23 cellular contexts compared by ENCODE assay signal in the genomic region with DNA sequence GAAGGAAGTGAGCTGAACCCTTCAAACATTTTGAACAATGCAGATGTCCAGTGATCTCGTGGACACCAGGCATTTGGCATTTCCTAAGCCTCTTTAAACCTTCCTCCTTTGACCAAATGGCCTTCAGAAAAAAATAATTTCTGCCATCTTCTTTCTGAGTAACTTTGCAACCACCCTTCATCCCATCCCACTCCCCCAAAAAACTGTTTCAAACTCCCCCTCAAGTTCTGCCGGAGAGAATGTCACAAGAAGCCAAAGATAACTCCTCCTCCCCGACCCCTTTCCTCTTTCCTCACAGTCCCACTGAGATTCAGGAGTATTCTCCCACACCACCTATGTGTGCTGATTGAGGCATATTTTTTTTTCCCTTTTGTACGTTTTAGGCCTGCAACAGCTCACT. TPM values are rescaled to one million over a fixed set of nuclear protein-coding genes. Genes with fewer than 3 reads are reported as not detected.
DNase-seq lines count a peak whose midpoint lies in the region; ATAC-seq and TF ChIP-seq lines count a peak whose summit lies in the region.
"Had no signal": no experiment of that assay in that cellular context is flagged by ENCODE, and none has a peak within 500 bp of the region (broad histone marks: within the 10 kb centered on the region; RNA-seq: fewer than 3 reads in every experiment).

No MANE protein-coding gene starts in this region.

- peaks cover 24% of the 10 kb centered on the region for H3K9me3 Mint-ChIP-seq in GM23338
- H3K9me3 Mint-ChIP-seq in activated T-helper 17 cell treated with anti-CD3 and anti-CD28 coated beads, Interleukin-2, amount 50 U/mL, for 72 hours, result no peaks in the 10 kb centered on the region
- H3K9me3 Mint-ChIP-seq in nephron, result peaks cover 14% of the 10 kb centered on the region
- peaks cover 9% of the 10 kb centered on the region for H3K9me3 Mint-ChIP-seq in T-helper 2 cell treated with Interferon-gamma antibody and Interleukin-4, amounts not matched to agents 5 μg/mL and 100 μg/mL, for 36 hours

- 0 out of 2 replicates have a peak, but pooled peaks cover 4% of the 10 kb centered on the region for H3K79me2 ChIP-seq in GM23338 (replicated peaks; ENCODE audit: insufficient read depth)
- H3K79me2 ChIP-seq: hepatocyte had no signal

- H3K27ac Mint-ChIP-seq in GM23338 (no peak overlapping the region), nephron (no peak overlapping the region)
- no peak overlapping the region for H3K27ac Mint-ChIP-seq in activated T-helper 17 cell treated with anti-CD3 and anti-CD28 coated beads, Interleukin-2, amount 50 U/mL, for 72 hours
- no peak overlapping the region for H3K27ac Mint-ChIP-seq in T-helper 2 cell treated with Interferon-gamma antibody and Interleukin-4, amounts not matched to agents 5 μg/mL and 100 μg/mL, for 36 hours
- H3K27ac Mint-ChIP-seq: CD8-positive, alpha-beta memory T cell; effector memory CD8-positive, alpha-beta T cell; stimulated activated naive CD8-positive, alpha-beta T cell treated with anti-CD3 and anti-CD28 coated beads, Interleukin-15, amount 100 ng/mL, for 72 hours had no signal

- H3K4me3 Mint-ChIP-seq in GM23338 (peak overlapping the region; percentile 88), nephron (peak overlapping the region; percentile 1 to 67 (median 63))
- H3K4me3 Mint-ChIP-seq in activated T-helper 17 cell treated with anti-CD3 and anti-CD28 coated beads, Interleukin-2, amount 50 U/mL, for 72 hours, result peak overlapping the region; percentile 88
- no peak overlapping the region for H3K4me3 Mint-ChIP-seq in T-helper 2 cell treated with Interferon-gamma antibody and Interleukin-4, amounts not matched to agents 5 μg/mL and 100 μg/mL, for 36 hours
- H3K4me3 Mint-ChIP-seq: stimulated activated naive CD8-positive, alpha-beta T cell treated with anti-CD3 and anti-CD28 coated beads, Interleukin-15, amount 100 ng/mL, for 72 hours had no signal

- peak overlapping the region; percentile 52 for H2AFZ ChIP-seq in GM23338
- H2AFZ ChIP-seq: hepatocyte had no signal

- H3K4me1 Mint-ChIP-seq in GM23338 (peaks cover 27% of the 10 kb centered on the region), nephron (peaks cover 4% of the 10 kb centered on the region)
- peaks cover 4% of the 10 kb centered on the region for H3K4me1 Mint-ChIP-seq in activated T-helper 17 cell treated with anti-CD3 and anti-CD28 coated beads, Interleukin-2, amount 50 U/mL, for 72 hours
- H3K4me1 Mint-ChIP-seq in T-helper 2 cell treated with Interferon-gamma antibody and Interleukin-4, amounts not matched to agents 5 μg/mL and 100 μg/mL, for 36 hours (ENCODE audit: low read depth), result peaks cover 3% of the 10 kb centered on the region

- H3K27me3 Mint-ChIP-seq in GM23338 (ENCODE audit: insufficient read depth, low read depth, poor library complexity), result peaks cover 30% of the 10 kb centered on the region
- peaks cover 48% of the 10 kb centered on the region for H3K27me3 Mint-ChIP-seq in activated T-helper 17 cell treated with anti-CD3 and anti-CD28 coated beads, Interleukin-2, amount 50 U/mL, for 72 hours
- H3K27me3 Mint-ChIP-seq in nephron (ENCODE audit: low read depth), result peaks cover 84% of the 10 kb centered on the region
- H3K27me3 Mint-ChIP-seq in T-helper 2 cell treated with Interferon-gamma antibody and Interleukin-4, amounts not matched to agents 5 μg/mL and 100 μg/mL, for 36 hours (ENCODE audit: low read depth), result peaks cover 49% of the 10 kb centered on the region

- peak overlapping the region; percentile 99 for H3K4me2 ChIP-seq in GM23338
- H3K4me2 ChIP-seq: hepatocyte had no signal

- H3K27me3 ChIP-seq in GM23338 (ENCODE audit: insufficient read depth) (peaks cover 7% of the 10 kb centered on the region; the same call in 1 of the 2 replicates), right atrium auricular region (peaks cover 0 to 3% of the 10 kb centered on the region in 2 donors)
- H3K27me3 ChIP-seq: Peyer's patch had no signal

- H3K9me3 ChIP-seq in right atrium auricular region, result peaks cover 0 to 14% of the 10 kb centered on the region in 2 donors
- H3K9me3 ChIP-seq: Peyer's patch, SJSA1, transverse colon had no signal

- H3K27ac ChIP-seq in GM23338 (ENCODE audit: low read depth) (no peak overlapping the region), right atrium auricular region (no peak overlapping the region)
- H3K27ac ChIP-seq: esophagus squamous epithelium, hepatocyte, Peyer's patch, SJSA1, transverse colon had no signal

- peak; percentile 46 for DNase-seq in NCI-H510A treated with DMSO at 0.1 percent for 48 hours (lab: John Stamatoyannopoulos, UW)
- DNase-seq in NCI-H510A (lab: John Stamatoyannopoulos, UW), result no peak
- DNase-seq in GM23338 (ENCODE audit: low spot score), result peak; percentile 6
- no peak for DNase-seq in T-helper 2 cell treated with Interferon-gamma antibody and Interleukin-4, amounts not matched to agents 5 μg/mL and 100 μg/mL, for 36 hours (ENCODE audit: low spot score)
- DNase-seq in right atrium auricular region (ENCODE audit: low spot score), result no peak
- no peak for DNase-seq in SHP77 (lab: John Stamatoyannopoulos, UW)
- DNase-seq: activated CD4-positive, CD25-positive, alpha-beta regulatory T cell treated with anti-CD3 and anti-CD28 coated beads, Interleukin-2, amount 50 U/mL, for 72 hours; CD8-positive, alpha-beta memory T cell; DMS153; effector memory CD8-positive, alpha-beta T cell; esophagus squamous epithelium; left ventricle myocardium superior; naive thymus-derived CD8-positive, alpha-beta T cell; NCI-H1930; NK-92 treated with Interleukin-12 subunit alpha and Interleukin-12 subunit beta, amount 100 ng/mL, for 24 hours; Peyer's patch; stimulated activated naive CD8-positive, alpha-beta T cell treated with anti-CD3 and anti-CD28 coated beads, Interleukin-15, amount 100 ng/mL, for 72 hours; T-cell; transverse colon had no signal

- H3K36me3 ChIP-seq in GM23338 (ENCODE audit: insufficient read depth) (peaks cover 4% of the 10 kb centered on the region; the same call in 1 of the 2 replicates), right atrium auricular region (no peaks in the 10 kb centered on the region)
- H3K36me3 ChIP-seq: esophagus squamous epithelium, Peyer's patch, SJSA1, transverse colon had no signal

- H3K36me3 Mint-ChIP-seq in GM23338 (ENCODE audit: low read depth) (peaks cover 12% of the 10 kb centered on the region), nephron (ENCODE audit: low read depth) (peaks cover 12% of the 10 kb centered on the region)
- H3K36me3 Mint-ChIP-seq in activated T-helper 17 cell treated with anti-CD3 and anti-CD28 coated beads, Interleukin-2, amount 50 U/mL, for 72 hours (ENCODE audit: low read depth), result no peaks in the 10 kb centered on the region
- no peaks in the 10 kb centered on the region for H3K36me3 Mint-ChIP-seq in T-helper 2 cell treated with Interferon-gamma antibody and Interleukin-4, amounts not matched to agents 5 μg/mL and 100 μg/mL, for 36 hours (ENCODE audit: low read depth)
- H3K36me3 Mint-ChIP-seq: T-cell had no signal

- TF ChIP-seq CTCF in GM23338 (conservative IDR thresholded peaks at IDR 0.05; ENCODE audit: low read depth in 2 of 2), result no peak
- TF ChIP-seq CTCF in nephron (IDR thresholded peaks at IDR 0.05; ENCODE audit: unreplicated experiment in 3 of 3), result no peak
- TF ChIP-seq CTCF in right atrium auricular region (IDR thresholded peaks at IDR 0.05), result no peak

- H3K9me2 ChIP-seq in GM23338 (ENCODE audit: insufficient read depth), result 0 out of 2 replicates have a peak, but pooled peaks cover 4% of the 10 kb centered on the region

- H3F3A ChIP-seq in GM23338 (replicated peaks; ENCODE audit: low read depth), result peaks cover 5% of the 10 kb centered on the region; the same call in 1 of the 2 replicates

- no peak for ATAC-seq in GM23338
- ATAC-seq in activated T-helper 17 cell treated with anti-CD3 and anti-CD28 coated beads, Interleukin-2, amount 50 U/mL, for 72 hours (replicated peaks), result no peak
- ATAC-seq: effector memory CD8-positive, alpha-beta T cell; left ventricle myocardium superior; naive thymus-derived CD8-positive, alpha-beta T cell; stimulated activated naive CD8-positive, alpha-beta T cell treated with anti-CD3 and anti-CD28 coated beads, Interleukin-15, amount 100 ng/mL, for 72 hours; T-cell had no signal

- no peaks in the 10 kb centered on the region; the same call in 1 of the 2 replicates for H4K20me1 ChIP-seq in GM23338 (replicated peaks; ENCODE audit: insufficient read depth)

- H3K4me3 ChIP-seq in GM23338 (peak overlapping the region; percentile 88), right atrium auricular region (no peak overlapping the region)
- H3K4me3 ChIP-seq: esophagus squamous epithelium, hepatocyte, Peyer's patch, SJSA1, transverse colon had no signal

- H3K4me1 ChIP-seq in GM23338 (ENCODE audit: insufficient read depth), result peaks cover 17% of the 10 kb centered on the region
- H3K4me1 ChIP-seq in right atrium auricular region, result peaks cover 0 to 5% of the 10 kb centered on the region in 2 donors

TF ChIP-seq in GM23338, 12 proteins besides CTCF, POLR2A, EP300 and RAD21 (continues in another document):
- TF ChIP-seq STAT1 (IDR thresholded peaks at IDR 0.05; ENCODE audit: unreplicated experiment), result no peak
- no peak for TF ChIP-seq CREB1 (CRISPR knock-in tag; IDR thresholded peaks at IDR 0.05; ENCODE audit: low read depth)
- TF ChIP-seq NANOG (IDR thresholded peaks at IDR 0.05; ENCODE audit: borderline replicate concordance), result no peak

RNA-seq across cellular contexts. Expression of gene KSR2, which starts 1.7 kb away (rescaled TPM):
- 2.2 and 2.7 TPM in 2 replicates for total RNA-seq in GM23338 (2014; rRNA removed; shearing (Covaris generic))
- 0.94 and 1.1 TPM in 2 replicates for polyA plus RNA-seq in GM23338 (2016; fragmentation: Nextera tagmentation; extraction: Ambion mirVana)
- under 1 TPM; 0.06 to 0.93 TPM for total RNA-seq in activated T-helper 17 cell treated with anti-CD3 and anti-CD28 coated beads, Interleukin-2, amount 50 U/mL, for 72 hours
- total RNA-seq in right atrium auricular region, result under 1 TPM; 0.07 to 0.08 TPM
- total RNA-seq: left ventricle myocardium superior; naive thymus-derived CD8-positive, alpha-beta T cell had no signal
- polyA plus RNA-seq: CD8-positive, alpha-beta memory T cell; naive thymus-derived CD8-positive, alpha-beta T cell had no signal

RNA-seq across cellular contexts. Expression of gene RFC5, which starts 49.5 kb away (rescaled TPM):
- total RNA-seq in GM23338 (2014; rRNA removed; shearing (Covaris generic)), result 53.2 and 56.4 TPM in 2 replicates
- 35.0 and 35.1 TPM in 2 replicates for polyA plus RNA-seq in GM23338 (2016; fragmentation: Nextera tagmentation; extraction: Ambion mirVana)
- 10 to 100 TPM; 53.7 to 64.4 TPM for total RNA-seq in activated T-helper 17 cell treated with anti-CD3 and anti-CD28 coated beads, Interleukin-2, amount 50 U/mL, for 72 hours
- 1 to 10 TPM; 4.0 to 5.8 TPM for total RNA-seq in right atrium auricular region

Comparison
In these comparisons a context has a peak if more than half of its experiments do, and no peak if none do; other contexts are left out.
1. DNase-seq: peak in NCI-H510A treated with DMSO at 0.1 percent for 48 hours (single experiment) and GM23338 (single experiment); none in NCI-H510A (single experiment), T-helper 2 cell treated with Interferon-gamma antibody and Interleukin-4, amounts not matched to agents 5 μg/mL and 100 μg/mL, for 36 hours (single experiment), right atrium auricular region (single experiment) and SHP77 (0 of 2).